Comparison of ENCODE assay signal across 1 cellular context in genomic region chr12:65647074-65647473, GRCh38.
TF ChIP-seq lines count a peak whose summit lies in the region.

No MANE protein-coding gene starts in this region.

TF ChIP-seq in Ishikawa, 13 proteins besides CTCF, POLR2A, EP300 and RAD21 (continued from another document):
- no peak for TF ChIP-seq CEBPB (IDR thresholded peaks at IDR 0.05)
TF ChIP-seq in Ishikawa: peak in this region for 1.
